ENCODE assay signal across 8 cellular contexts in the genomic region with DNA sequence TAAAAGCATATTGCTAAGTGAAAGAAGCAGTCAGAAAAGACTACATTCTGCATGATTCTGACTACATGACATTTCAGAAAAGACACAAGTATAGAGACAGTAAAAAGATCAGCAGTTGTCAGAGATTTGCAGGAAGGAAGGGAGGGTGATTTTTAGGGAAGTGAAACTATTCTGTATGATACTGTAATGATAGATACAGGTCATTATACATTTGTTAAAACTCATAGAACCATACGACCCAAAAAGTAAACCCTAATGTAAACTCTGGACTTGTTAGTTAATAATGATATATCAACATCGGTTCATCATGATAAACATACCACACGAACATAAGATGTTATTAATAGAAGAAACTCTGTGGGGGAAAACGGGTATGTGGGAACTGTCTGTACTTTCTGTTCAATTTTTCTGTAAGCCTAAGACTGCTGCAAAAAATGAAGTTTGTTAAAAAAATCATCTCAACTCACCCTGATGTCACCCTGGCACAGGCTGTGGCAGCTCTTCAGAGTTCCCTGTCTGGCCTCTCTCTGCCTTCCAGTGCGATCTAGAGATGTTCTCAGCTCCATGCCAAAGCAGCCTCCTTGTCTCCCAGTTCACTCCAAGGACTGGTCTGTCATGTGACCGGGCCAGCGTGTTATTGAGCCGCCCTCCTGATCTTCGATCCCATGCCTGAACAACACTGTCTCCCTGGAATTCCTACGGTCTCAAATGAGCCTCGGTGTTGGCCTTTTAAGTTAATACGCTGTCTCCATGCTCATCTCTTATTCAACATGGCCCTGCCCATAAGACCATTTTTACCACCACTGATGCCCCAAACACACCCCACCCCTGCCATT. TPM values are rescaled to one million over a fixed set of nuclear protein-coding genes. Genes with fewer than 3 reads are reported as not detected.
A peak's percentile ranks its signal among the peaks of the same experiment; 100 is the strongest.
DNase-seq lines count a peak whose midpoint lies in the region; ATAC-seq lines count a peak whose summit lies in the region.

No MANE protein-coding gene starts in this region.

- no peak overlapping the region for H3K27ac ChIP-seq in duodenal mucosa (ENCODE audit: low read depth, low read length)

- no peaks in the 10 kb centered on the region for H3K36me3 ChIP-seq in duodenal mucosa (ENCODE audit: control insufficient read depth in 1 of 2, insufficient read depth in 2 of 2, low read length in 2 of 2)

- no peak for DNase-seq in foreskin melanocyte
- no peak for DNase-seq in A172 (ENCODE audit: low spot score)
- DNase-seq in activated CD4-positive, alpha-beta T cell treated with anti-CD3 and anti-CD28 coated beads, Interleukin-2, amount 50 U/mL, for 48 hours = no peak
- no peak for DNase-seq in DMS 273 treated with DMSO at 0.1 percent for 48 hours (lab: John Stamatoyannopoulos, UW)

- ATAC-seq in GM18517 (IDR thresholded peaks at IDR 0.05; ENCODE audit: unreplicated experiment) (peak; percentile 100), GM21717 (IDR thresholded peaks at IDR 0.05; ENCODE audit: unreplicated experiment) (peak; percentile 95), HG03457 (IDR thresholded peaks at IDR 0.05; ENCODE audit: unreplicated experiment) (peak; percentile 94)

- no peaks in the 10 kb centered on the region for H3K9me3 ChIP-seq in duodenal mucosa (ENCODE audit: control insufficient read depth in 1 of 2, low read length in 2 of 2)

- H3K27me3 ChIP-seq in duodenal mucosa (ENCODE audit: control insufficient read depth in 1 of 2, insufficient read depth in 2 of 2, low read length in 2 of 2) = no peaks in the 10 kb centered on the region

- H3K4me3 ChIP-seq in duodenal mucosa (ENCODE audit: low read depth in 1 of 2, low read length in 2 of 2) = peak overlapping the region; percentile 56 to 70

- peak overlapping the region in 1 of 2 donors; percentile 48 for H3K9ac ChIP-seq in duodenal mucosa (ENCODE audit: low read depth in 1 of 2, low read length in 2 of 2)

- peaks cover 44 to 46% of the 10 kb centered on the region in 2 donors for H3K4me1 ChIP-seq in duodenal mucosa (ENCODE audit: control insufficient read depth in 1 of 2, insufficient read depth in 2 of 2, low read length in 2 of 2)

RNA-seq across cellular contexts. Expression of gene PRLR, which starts 35.4 kb away (rescaled TPM):
- total RNA-seq in A172 (2014; rRNA removed; shearing (Covaris generic)) = 0.36 TPM in 1 of 2 replicates, not detected in the other
